Comparison of ENCODE assay signal across 22 cellular contexts in the genomic region with DNA sequence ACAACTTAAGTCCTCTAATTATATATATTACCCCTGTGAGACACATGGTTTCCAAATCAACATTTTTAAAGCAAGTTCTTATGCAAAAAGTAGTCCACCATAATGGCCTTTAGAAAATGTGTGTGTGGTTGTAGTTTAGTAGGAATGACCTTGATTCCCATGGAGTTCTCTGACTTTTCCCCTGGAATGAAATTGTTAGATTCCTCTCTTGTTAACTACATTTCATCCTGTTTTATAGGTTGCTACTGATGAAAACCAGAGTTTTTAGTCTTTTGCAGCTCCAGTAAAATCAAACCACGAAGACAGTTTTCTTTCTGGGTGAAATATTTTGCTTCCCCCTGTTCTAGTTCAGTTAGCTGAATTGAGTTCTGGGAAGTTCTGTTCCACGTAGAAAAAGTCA.
"Had no signal": no experiment of that assay in that cellular context is flagged by ENCODE, and none has a peak within 500 bp of the region (broad histone marks: within the 10 kb centered on the region; RNA-seq: fewer than 3 reads in every experiment).

No MANE protein-coding gene starts in this region.

- H3K36me3 Mint-ChIP-seq: activated naive CD4-positive, alpha-beta T cell treated with anti-CD3 and anti-CD28 coated beads, Interleukin-2, amount 50 U/mL, for 72 hours; naive thymus-derived CD8-positive, alpha-beta T cell had no signal

- H3K27me3 ChIP-seq: adrenal gland, esophagus squamous epithelium, tibial nerve, uterus had no signal

- H3K9me3 Mint-ChIP-seq: activated naive CD4-positive, alpha-beta T cell treated with anti-CD3 and anti-CD28 coated beads, Interleukin-2, amount 50 U/mL, for 72 hours; activated T-helper 1 cell treated with anti-CD3 and anti-CD28 coated beads, Interleukin-12 subunit alpha, Interleukin-12 subunit beta, Interleukin-2, Interleukin-4 antibody, amounts not matched to agents 30 ng/mL and 10 ng/mL and 1 ng/mL, durations not matched to agents 14 hours and 24 hours and 36 hours; dendritic cell treated with granulocyte-macrophage colony-stimulating factor and Interleukin-4, amounts not matched to agents 40 ng/mL and 50 ng/mL, for 4 days; naive thymus-derived CD8-positive, alpha-beta T cell; T-helper 1 cell treated with Interleukin-12 subunit alpha and Interleukin-12 subunit beta and Interleukin-4 antibody, amounts not matched to agents 30 μg/mL and 1 μg/mL, for 36 hours had no signal

- H3K4me1 ChIP-seq: adrenal gland, parathyroid adenoma, uterus had no signal

- ATAC-seq: activated naive CD4-positive, alpha-beta T cell treated with anti-CD3 and anti-CD28 coated beads, Interleukin-2, amount 50 U/mL, for 72 hours; left cardiac atrium; naive thymus-derived CD8-positive, alpha-beta T cell; stimulated activated naive CD8-positive, alpha-beta T cell treated with anti-CD3 and anti-CD28 coated beads, Interleukin-15, Interleukin-2, amounts not matched to agents 100 U/mL and 50 U/mL, for 24 hours had no signal

- H3K27ac Mint-ChIP-seq: activated naive CD4-positive, alpha-beta T cell treated with anti-CD3 and anti-CD28 coated beads, Interleukin-2, amount 50 U/mL, for 72 hours; activated T-helper 1 cell treated with anti-CD3 and anti-CD28 coated beads, Interleukin-12 subunit alpha, Interleukin-12 subunit beta, Interleukin-2, Interleukin-4 antibody, amounts not matched to agents 30 ng/mL and 10 ng/mL and 1 ng/mL, durations not matched to agents 14 hours and 24 hours and 36 hours; naive thymus-derived CD8-positive, alpha-beta T cell; T-helper 1 cell treated with Interleukin-12 subunit alpha and Interleukin-12 subunit beta and Interleukin-4 antibody, amounts not matched to agents 30 μg/mL and 1 μg/mL, for 36 hours had no signal

- H3K36me3 ChIP-seq: uterus, WERI-Rb-1 had no signal

- H3K9ac ChIP-seq: parathyroid adenoma had no signal

- H3K9me3 ChIP-seq: adrenal gland, esophagus squamous epithelium, tibial nerve, uterus had no signal

- H3K4me3 Mint-ChIP-seq: activated T-helper 1 cell treated with anti-CD3 and anti-CD28 coated beads, Interleukin-12 subunit alpha, Interleukin-12 subunit beta, Interleukin-2, Interleukin-4 antibody, amounts not matched to agents 30 ng/mL and 10 ng/mL and 1 ng/mL, durations not matched to agents 14 hours and 24 hours and 36 hours; dendritic cell treated with granulocyte-macrophage colony-stimulating factor and Interleukin-4, amounts not matched to agents 40 ng/mL and 50 ng/mL, for 4 days; naive thymus-derived CD8-positive, alpha-beta T cell; T-helper 1 cell treated with Interleukin-12 subunit alpha and Interleukin-12 subunit beta and Interleukin-4 antibody, amounts not matched to agents 30 μg/mL and 1 μg/mL, for 36 hours had no signal

- H2AFZ ChIP-seq: parathyroid adenoma had no signal

- FAIRE-seq: bronchial epithelial cell, endothelial cell of umbilical vein, islet of Langerhans had no signal

- H3K27ac ChIP-seq: adrenal gland, parathyroid adenoma, WERI-Rb-1 had no signal

- H3K79me2 ChIP-seq: parathyroid adenoma had no signal

- H3K4me3 ChIP-seq: adrenal gland, esophagus squamous epithelium, tibial nerve, uterus had no signal

- DNase-seq: activated CD4-positive, alpha-beta T cell treated with anti-CD3 and anti-CD28 coated beads for 1 hour; activated CD4-positive, alpha-beta T cell treated with anti-CD3 and anti-CD28 coated beads, Interleukin-2, amount 50 U/mL, for 4 hours; activated gamma-delta T cell treated with Interleukin-2 at 50 U/mL for 16 hours; adrenal gland; effector CD8-positive, alpha-beta T cell; esophagus squamous epithelium; left cardiac atrium; mesenchymal stem cell; naive thymus-derived CD8-positive, alpha-beta T cell; retina; stimulated activated naive CD8-positive, alpha-beta T cell treated with anti-CD3 and anti-CD28 coated beads, Interleukin-15, Interleukin-2, amounts not matched to agents 100 U/mL and 50 U/mL, for 24 hours; uterus; WERI-Rb-1 had no signal
